Comparison of ENCODE assay signal across 21 cellular contexts in genomic region chr1:109716121-109716520, GRCh38. TPM values are rescaled to one million over a fixed set of nuclear protein-coding genes. Genes with fewer than 3 reads are reported as not detected.
"Had no signal": no experiment of that assay in that cellular context is flagged by ENCODE, and none has a peak within 500 bp of the region (broad histone marks: within the 10 kb centered on the region; RNA-seq: fewer than 3 reads in every experiment).

No MANE protein-coding gene starts in this region.

- DNase-seq: activated CD4-positive, alpha-beta memory T cell treated with anti-CD3 and anti-CD28 coated beads, Interleukin-2, amount 10 ng/mL, durations not matched to agents 7 days and 5 days; activated gamma-delta T cell; activated T-cell treated with anti-CD3 and anti-CD28 coated beads, Interleukin-2, amount 50 U/mL, for 48 hours; amygdala; brain microvascular endothelial cell; cerebellar nuclear complex; dermis blood vessel endothelial cell; endodermal cell; erythroblast; left cardiac atrium; mammary epithelial cell; stimulated activated CD4-positive, alpha-beta T cell treated with anti-CD3 and anti-CD28 coated beads, Interleukin-15, amount 100 ng/mL, for 24 hours; stimulated activated CD4-positive, alpha-beta T cell treated with anti-CD3 and anti-CD28 coated beads, Interleukin-4, amount 100 ng/mL, for 24 hours; stimulated activated naive CD8-positive, alpha-beta T cell treated with anti-CD3 and anti-CD28 coated beads, Interleukin-15, amount 100 ng/mL, for 72 hours; SW 1271 had no signal

- ATAC-seq: activated CD4-positive, CD25-positive, alpha-beta regulatory T cell treated with anti-CD3 and anti-CD28 coated beads, Interleukin-2, amount 50 U/mL, for 24 hours; natural killer cell treated with Interleukin-12 subunit alpha and Interleukin-12 subunit beta and Interleukin-15 and Interleukin-18, amount 100 ng/mL, for 72 hours; stimulated activated naive CD8-positive, alpha-beta T cell treated with anti-CD3 and anti-CD28 coated beads, Interleukin-15, amount 100 ng/mL, for 72 hours had no signal

- H3K36me3 ChIP-seq: brain microvascular endothelial cell had no signal

- H3K27ac ChIP-seq: brain microvascular endothelial cell had no signal

- H3K27me3 ChIP-seq: brain microvascular endothelial cell had no signal

RNA-seq across cellular contexts. Expression of gene GSTM5, which starts 4.1 kb away (rescaled TPM):
- total RNA-seq: activated CD4-positive, alpha-beta memory T cell treated with anti-CD3 and anti-CD28 coated beads, Interleukin-2, amount 10 ng/mL, durations not matched to agents 7 days and 5 days; mammary epithelial cell; natural killer cell treated with Interleukin-12 subunit alpha and Interleukin-12 subunit beta and Interleukin-15 and Interleukin-18, amount 100 ng/mL, for 72 hours; osteocyte had no signal
- polyA plus RNA-seq: mammary epithelial cell had no signal

RNA-seq across cellular contexts. Expression of gene GSTM1, which starts 28.5 kb away (rescaled TPM):
- total RNA-seq: activated CD4-positive, alpha-beta memory T cell treated with anti-CD3 and anti-CD28 coated beads, Interleukin-2, amount 10 ng/mL, durations not matched to agents 7 days and 5 days; left cardiac atrium; urinary bladder had no signal
- polyA plus RNA-seq: mammary epithelial cell had no signal

RNA-seq across cellular contexts. Expression of gene EPS8L3, which starts 47.6 kb away (rescaled TPM):
- total RNA-seq: activated CD4-positive, alpha-beta memory T cell treated with anti-CD3 and anti-CD28 coated beads, Interleukin-2, amount 10 ng/mL, durations not matched to agents 7 days and 5 days; dermis blood vessel endothelial cell; endodermal cell; fibroblast of villous mesenchyme; left cardiac atrium; mammary epithelial cell; natural killer cell treated with Interleukin-12 subunit alpha and Interleukin-12 subunit beta and Interleukin-15 and Interleukin-18, amount 100 ng/mL, for 72 hours; osteocyte; skeletal muscle tissue; urinary bladder had no signal
- polyA plus RNA-seq: mammary epithelial cell had no signal
